ENCODE assay signal across 8 cellular contexts in the genomic region with DNA sequence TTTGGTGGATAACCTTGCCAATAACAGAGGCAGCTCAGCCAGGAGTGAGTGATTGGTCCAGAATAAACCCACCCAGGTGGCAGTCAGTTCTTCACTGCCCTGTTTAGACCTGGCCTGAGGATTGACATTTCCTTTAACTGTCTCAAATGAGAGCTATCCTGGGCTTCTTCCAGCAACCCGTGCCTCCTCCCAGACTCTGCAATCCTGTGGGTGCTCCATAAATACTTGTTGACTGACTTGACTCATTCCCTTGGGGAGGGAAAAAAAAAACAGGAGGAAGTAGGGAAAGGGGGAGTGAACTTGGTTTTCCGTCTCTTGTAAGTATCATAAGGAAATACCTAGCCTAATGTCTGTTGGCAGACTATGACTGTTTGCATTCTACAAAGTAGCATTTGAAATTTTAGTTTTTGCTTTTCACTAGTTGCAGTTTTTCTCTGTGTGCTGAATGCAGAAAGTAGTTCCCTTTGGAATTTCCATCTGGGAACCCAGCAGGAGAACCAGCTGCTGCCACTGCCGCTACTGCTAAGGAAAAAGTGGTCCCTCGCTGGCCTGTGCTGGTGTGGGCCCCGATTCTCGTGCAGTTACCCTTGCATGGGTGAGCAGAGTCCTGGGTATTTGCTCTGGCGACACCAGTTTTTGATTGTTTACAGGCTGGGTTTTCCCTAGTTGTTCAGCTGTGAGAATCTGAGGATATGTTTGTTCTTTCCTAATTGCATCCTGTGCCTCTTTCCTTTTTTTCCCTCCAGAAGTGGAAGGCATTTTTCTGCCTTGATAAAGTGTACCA.
DNase-seq lines count a peak whose midpoint lies in the region; ATAC-seq, FAIRE-seq and TF ChIP-seq lines count a peak whose summit lies in the region.

No MANE protein-coding gene starts in this region.

- peak overlapping the region; percentile 42; the same call in 1 of the 3 replicates for H2BK15ac ChIP-seq in IMR-90 (ENCODE audit: low read depth, low read length)

- ATAC-seq in IMR-90 (ENCODE audit: low read depth) (peak; percentile 83), HG03342 (IDR thresholded peaks at IDR 0.05; ENCODE audit: unreplicated experiment) (no peak)

- peak overlapping the region; percentile 80 for H2BK120ac ChIP-seq in IMR-90 (ENCODE audit: low read depth, low read length)

- TF ChIP-seq RAD21 in IMR-90 (IDR thresholded peaks at IDR 0.05; ENCODE audit: low read length), result no peak

- H3K79me1 ChIP-seq in IMR-90 (ENCODE audit: low read depth in 1 of 2, low read length in 2 of 2), result peaks cover 47 to 83% of the 10 kb centered on the region in 2 experiments

- peak overlapping the region; percentile 89 for H3K4ac ChIP-seq in IMR-90 (ENCODE audit: low read depth, low read length)

- no peak overlapping the region for H4K5ac ChIP-seq in IMR-90 (ENCODE audit: low read depth, low read length)

- intact Hi-C loops in IMR-90 (cut with micrococcal nuclease), result no loop called here

- peak overlapping the region; percentile 67 for H2BK5ac ChIP-seq in IMR-90 (ENCODE audit: low read depth, low read length, poor library complexity, severe bottlenecking)

- FAIRE-seq in bronchial epithelial cell (lab: Jason Lieb, UNC), result no peak

- no peaks in the 10 kb centered on the region for H3K27me3 ChIP-seq in IMR-90 (ENCODE audit: control insufficient read depth, insufficient read depth, low read length)
- H3K27me3 ChIP-seq in bronchial epithelial cell (ENCODE audit: control insufficient read depth, insufficient read depth, low read length), result no peaks in the 10 kb centered on the region
- no peaks in the 10 kb centered on the region for H3K27me3 ChIP-seq in tibial nerve

- H3K23ac ChIP-seq in IMR-90 (ENCODE audit: low read depth, low read length), result peak overlapping the region; percentile 80

- H3K4me3 ChIP-seq in IMR-90 (ENCODE audit: insufficient read depth, low read depth, low read length) (no peak overlapping the region), bronchial epithelial cell (ENCODE audit: low read depth, low read length) (no peak overlapping the region), tibial nerve (no peak overlapping the region)

- WGBS in IMR-90 (ENCODE audit: extremely low coverage in 2 of 2, insufficient read length in 1 of 2), 2 experiments, result no CpG with 5 or more reads among the region's 7 CpGs
- WGBS in tibial nerve, 2 donors, result 26 to 28% methylated on average over 7 of the region's 7 CpGs

- peak overlapping the region; percentile 90 for H2BK20ac ChIP-seq in IMR-90 (ENCODE audit: low read depth, low read length)

- peaks cover 22% of the 10 kb centered on the region for H4K20me1 ChIP-seq in IMR-90 (ENCODE audit: insufficient read depth, low read length)

- peak overlapping the region; percentile 76 for H2AK5ac ChIP-seq in IMR-90 (ENCODE audit: low read depth, low read length)

- POLR2A ChIA-PET in IMR-90 (lab: Charles Lee; ENCODE audit: unreplicated experiment), result no interaction called here

- DNase-seq in IMR-90 (peak; percentile 94), bronchial epithelial cell (ENCODE audit: low read depth) (peak; percentile 96), islet precursor cell (peak; percentile 90), tibial nerve (ENCODE audit: low spot score in 2 of 2) (no peak)
- no peak for DNase-seq in effector CD8-positive, alpha-beta T cell (lab: John Stamatoyannopoulos, UW)
- no peak for DNase-seq in activated CD8-positive, alpha-beta memory T cell treated with anti-CD3 and anti-CD28 coated beads for 24 hours

- H3K14ac ChIP-seq in IMR-90 (replicated peaks; ENCODE audit: low read depth, low read length), result peak overlapping the region; percentile 88

- TF ChIP-seq EP300 in tibial nerve (IDR thresholded peaks at IDR 0.05), result peak in 1 of 2 donors; percentile 35

- peak overlapping the region; percentile 17 for H4K91ac ChIP-seq in IMR-90 (ENCODE audit: insufficient read depth, low read depth, low read length)

- H3K9me1 ChIP-seq in IMR-90 (ENCODE audit: insufficient read depth, low read length), result peaks cover 15% of the 10 kb centered on the region

- H3K4me2 ChIP-seq in IMR-90 (ENCODE audit: low read depth, low read length), result peak overlapping the region; percentile 59

- peak overlapping the region; percentile 92 for H2AK9ac ChIP-seq in IMR-90 (replicated peaks; ENCODE audit: low read depth, low read length, poor library complexity)

- H3K4me1 ChIP-seq in IMR-90 (ENCODE audit: control insufficient read depth, insufficient read depth, low read length) (peaks cover 16% of the 10 kb centered on the region), tibial nerve (peaks cover 0 to 63% (median 21%) of the 10 kb centered on the region in 4 donors)

- in situ Hi-C loops in IMR-90 (cut with MboI; ENCODE audit: low sequenced_read_pairs), result no loop called here

- H3K36me3 ChIP-seq in IMR-90 (ENCODE audit: control insufficient read depth, insufficient read depth, low read length), result no peaks in the 10 kb centered on the region
- H3K36me3 ChIP-seq in bronchial epithelial cell (ENCODE audit: control insufficient read depth, insufficient read depth, low read length), result no peaks in the 10 kb centered on the region
- H3K36me3 ChIP-seq in tibial nerve, result no peaks in the 10 kb centered on the region

- no peak overlapping the region; the same call in 1 of the 2 replicates for H3K18ac ChIP-seq in IMR-90 (ENCODE audit: low read depth, low read length)

- H4K8ac ChIP-seq in IMR-90 (ENCODE audit: low read depth in 2 of 2, low read length in 2 of 2), result peak overlapping the region; percentile 9 to 70; a peak in 3 of 4 replicates

- 0 out of 2 replicates have a peak overlapping the region, but pooled peaks have one; percentile 11 for H3K9ac ChIP-seq in IMR-90 (ENCODE audit: low read depth, low read length)

- H2AFZ ChIP-seq in IMR-90 (replicated peaks; ENCODE audit: low read length, poor library complexity), result peak overlapping the region; percentile 58

- BruUV-seq in IMR-90 (replicated peaks; lab: Mats Ljungman, UMichigan), result no TSS peak

- H3K9me3 ChIP-seq in IMR-90 (ENCODE audit: control insufficient read depth, insufficient read depth, low read length) (no peaks in the 10 kb centered on the region), tibial nerve (no peaks in the 10 kb centered on the region)

- peak overlapping the region; percentile 66 for H3K27ac ChIP-seq in IMR-90 (ENCODE audit: insufficient read depth, low read length)
- H3K27ac ChIP-seq in temporal lobe (ENCODE audit: low read depth, low read length), result peak overlapping the region; percentile 28
- peak overlapping the region in 2 of 4 donors; percentile 75 to 76 for H3K27ac ChIP-seq in tibial nerve

- dilution Hi-C loops in IMR-90 (cut with HindIII; ENCODE audit: low sequenced_read_pairs, unreplicated experiment), result no loop called here

- no peak for TF ChIP-seq POLR2A in IMR-90 (IDR thresholded peaks at IDR 0.05; ENCODE audit: low read depth, low read length)
- TF ChIP-seq POLR2A in tibial nerve (IDR thresholded peaks at IDR 0.05), result no peak

- CTCF ChIA-PET in IMR-90 (lab: Yijun Ruan, JAX), result no interaction called here

- TF ChIP-seq CTCF in IMR-90 (conservative IDR thresholded peaks at IDR 0.05; ENCODE audit: low read depth, low read length) (no peak), bronchial epithelial cell (IDR thresholded peaks at IDR 0.05; ENCODE audit: insufficient read depth, low read length, severe bottlenecking) (no peak), tibial nerve (IDR thresholded peaks at IDR 0.05) (no peak)

- H3K56ac ChIP-seq in IMR-90 (ENCODE audit: extremely low read depth, insufficient read depth, low read length), result peak overlapping the region; percentile 2; the same call in 1 of the 2 replicates

TF ChIP-seq in IMR-90, 13 proteins besides CTCF, POLR2A, EP300 and RAD21:
- TF ChIP-seq MXI1 (IDR thresholded peaks at IDR 0.05; ENCODE audit: borderline replicate concordance, low read depth, low read length) (no peak), CEBPB (IDR thresholded peaks at IDR 0.05; ENCODE audit: low read depth, low read length) (peak; percentile 45; the same call in 1 of the 2 replicates), SMC3 (IDR thresholded peaks at IDR 0.05; ENCODE audit: low read depth, low read length) (no peak), FOS (IDR thresholded peaks at IDR 0.05; ENCODE audit: low read depth, low read length) (peak; percentile 50; the same call in 1 of the 2 replicates), RFX5 (IDR thresholded peaks at IDR 0.05; ENCODE audit: low read depth, low read length) (no peak), CHD1 (IDR thresholded peaks at IDR 0.05; ENCODE audit: low read depth, low read length) (no peak), MAFK (IDR thresholded peaks at IDR 0.05; ENCODE audit: low read depth, low read length) (no peak), BHLHE40 (IDR thresholded peaks at IDR 0.05; ENCODE audit: low read depth, low read length) (peak; percentile 85), RCOR1 (IDR thresholded peaks at IDR 0.05; ENCODE audit: insufficient replicate concordance, low read length) (no peak), MAZ (IDR thresholded peaks at IDR 0.05; ENCODE audit: borderline replicate concordance, low read depth, low read length) (peak; percentile 43; the same call in 1 of the 2 replicates), NFE2L2 (IDR thresholded peaks at IDR 0.05; ENCODE audit: low read depth, low read length) (no peak)
- TF ChIP-seq, protein P1, sequence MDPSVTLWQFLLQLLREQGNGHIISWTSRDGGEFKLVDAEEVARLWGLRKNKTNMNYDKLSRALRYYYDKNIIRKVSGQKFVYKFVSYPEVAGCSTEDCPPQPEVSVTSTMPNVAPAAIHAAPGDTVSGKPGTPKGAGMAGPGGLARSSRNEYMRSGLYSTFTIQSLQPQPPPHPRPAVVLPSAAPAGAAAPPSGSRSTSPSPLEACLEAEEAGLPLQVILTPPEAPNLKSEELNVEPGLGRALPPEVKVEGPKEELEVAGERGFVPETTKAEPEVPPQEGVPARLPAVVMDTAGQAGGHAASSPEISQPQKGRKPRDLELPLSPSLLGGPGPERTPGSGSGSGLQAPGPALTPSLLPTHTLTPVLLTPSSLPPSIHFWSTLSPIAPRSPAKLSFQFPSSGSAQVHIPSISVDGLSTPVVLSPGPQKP (IDR thresholded peaks at IDR 0.05; ENCODE audit: borderline replicate concordance, low read depth, low read length), result no peak
- TF ChIP-seq, protein P2, sequence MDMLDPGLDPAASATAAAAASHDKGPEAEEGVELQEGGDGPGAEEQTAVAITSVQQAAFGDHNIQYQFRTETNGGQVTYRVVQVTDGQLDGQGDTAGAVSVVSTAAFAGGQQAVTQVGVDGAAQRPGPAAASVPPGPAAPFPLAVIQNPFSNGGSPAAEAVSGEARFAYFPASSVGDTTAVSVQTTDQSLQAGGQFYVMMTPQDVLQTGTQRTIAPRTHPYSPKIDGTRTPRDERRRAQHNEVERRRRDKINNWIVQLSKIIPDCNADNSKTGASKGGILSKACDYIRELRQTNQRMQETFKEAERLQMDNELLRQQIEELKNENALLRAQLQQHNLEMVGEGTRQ (IDR thresholded peaks at IDR 0.05; ENCODE audit: low read depth, low read length), result no peak

Comparison
In these comparisons a context has a peak if more than half of its experiments do, and no peak if none do; other contexts are left out.
1. DNase-seq: peak in IMR-90 (single experiment), bronchial epithelial cell (single experiment) and islet precursor cell (single experiment); none in effector CD8-positive, alpha-beta T cell (single experiment), tibial nerve (0 of 2) and activated CD8-positive, alpha-beta memory T cell treated with anti-CD3 and anti-CD28 coated beads for 24 hours (single experiment).